ENCODE assay signal across 23 cellular contexts in genomic region chr13:49140910-49141611, GRCh38.
DNase-seq lines count a peak whose midpoint lies in the region; ATAC-seq, FAIRE-seq and TF ChIP-seq lines count a peak whose summit lies in the region.
"Had no signal": no experiment of that assay in that cellular context is flagged by ENCODE, and none has a peak within 500 bp of the region (broad histone marks: within the 10 kb centered on the region; RNA-seq: fewer than 3 reads in every experiment).

No MANE protein-coding gene starts in this region.

- intact Hi-C loops in CD4-positive, alpha-beta T cell (cut with DNase I, micrococcal nuclease): no loop called here

- CTCF ChIA-PET in CD4-positive, alpha-beta T cell (lab: Charles Lee): no interaction called here
- CTCF ChIA-PET in CD8-positive, alpha-beta memory T cell (lab: Charles Lee): no interaction called here

- no peak for TF ChIP-seq CTCF in CD4-positive, alpha-beta T cell (IDR thresholded peaks at IDR 0.05)
- TF ChIP-seq CTCF in nephron progenitor cell (IDR thresholded peaks at IDR 0.05) (no peak), D721Med (IDR thresholded peaks at IDR 0.05; ENCODE audit: insufficient read depth, missing control alignments) (no peak)

- peaks cover 77% of the 10 kb centered on the region for H3K36me3 Mint-ChIP-seq in CD4-positive, alpha-beta T cell (ENCODE audit: low read depth)
- peaks cover 2 to 80% (median 24%) of the 10 kb centered on the region in 3 donors for H3K36me3 Mint-ChIP-seq in CD8-positive, alpha-beta memory T cell
- H3K36me3 Mint-ChIP-seq in activated naive CD4-positive, alpha-beta T cell treated with anti-CD3 and anti-CD28 coated beads, Interleukin-2, amount 50 U/mL, for 72 hours: peaks cover 6 to 37% of the 10 kb centered on the region in 2 donors
- H3K36me3 Mint-ChIP-seq in nephron progenitor cell (ENCODE audit: low read depth): peaks cover 83% of the 10 kb centered on the region

- peaks cover 9% of the 10 kb centered on the region for H3K4me1 ChIP-seq in CD8-positive, alpha-beta memory T cell (ENCODE audit: insufficient read depth, low read length)
- H3K4me1 ChIP-seq: ascending aorta, foreskin keratinocyte, testis had no signal

- no peak for DNase-seq in CD4-positive, alpha-beta T cell
- no peak for DNase-seq in CD8-positive, alpha-beta memory T cell
- no peak for DNase-seq in activated naive CD4-positive, alpha-beta T cell treated with anti-CD3 and anti-CD28 coated beads, Interleukin-2, amount 50 U/mL, for 72 hours (ENCODE audit: low spot score in 2 of 2)
- DNase-seq in nephron progenitor cell (no peak), D721Med (ENCODE audit: insufficient read length, low spot score) (no peak), NCI-H774 (lab: John Stamatoyannopoulos, UW) (no peak)
- DNase-seq in activated effector memory CD4-positive, alpha-beta T cell treated with anti-CD3 and anti-CD28 coated beads, Interleukin-2, amount 50 U/mL, for 16 hours: no peak
- DNase-seq: activated B cell treated with CpG ODN at 0.5 μM for 24 hours; AML-193; DMS 273 treated with DMSO at 0.1 percent for 48 hours; foreskin keratinocyte; KG1; left cardiac atrium; NCI-H510A treated with DMSO at 0.1 percent for 48 hours; occipital lobe; sigmoid colon; stimulated activated CD4-positive, alpha-beta T cell treated with anti-CD3 and anti-CD28 coated beads, Interleukin-1b, Interleukin-23, amount 100 ng/mL, for 48 hours; testis had no signal

- no peak for ATAC-seq in CD4-positive, alpha-beta T cell (ENCODE audit: poor library complexity)
- peak; percentile 77 to 88 for ATAC-seq in activated naive CD4-positive, alpha-beta T cell treated with anti-CD3 and anti-CD28 coated beads, Interleukin-2, amount 50 U/mL, for 72 hours
- ATAC-seq: foreskin keratinocyte, GM23338, left cardiac atrium had no signal

- no peaks in the 10 kb centered on the region for H3K9me3 Mint-ChIP-seq in CD4-positive, alpha-beta T cell
- no peaks in the 10 kb centered on the region for H3K9me3 Mint-ChIP-seq in CD8-positive, alpha-beta memory T cell
- H3K9me3 Mint-ChIP-seq in activated naive CD4-positive, alpha-beta T cell treated with anti-CD3 and anti-CD28 coated beads, Interleukin-2, amount 50 U/mL, for 72 hours: no peaks in the 10 kb centered on the region
- peaks cover 6% of the 10 kb centered on the region for H3K9me3 Mint-ChIP-seq in nephron progenitor cell
- H3K9me3 Mint-ChIP-seq: activated B cell treated with CpG ODN at 0.5 μM for 24 hours, GM23338, mesothelial cell of epicardium had no signal

- no peak overlapping the region for H3K4me3 Mint-ChIP-seq in CD4-positive, alpha-beta T cell
- H3K4me3 Mint-ChIP-seq in CD8-positive, alpha-beta memory T cell: no peak overlapping the region
- no peak overlapping the region for H3K4me3 Mint-ChIP-seq in nephron progenitor cell
- H3K4me3 Mint-ChIP-seq: activated B cell treated with CpG ODN at 0.5 μM for 24 hours, GM23338, mesothelial cell of epicardium had no signal

- H3K9me3 ChIP-seq in CD4-positive, alpha-beta T cell (ENCODE audit: control insufficient read depth, low read length): no peaks in the 10 kb centered on the region
- no peaks in the 10 kb centered on the region for H3K9me3 ChIP-seq in CD8-positive, alpha-beta memory T cell (ENCODE audit: low read length)
- H3K9me3 ChIP-seq: ascending aorta, sigmoid colon, testis had no signal

- H3K27ac Mint-ChIP-seq in CD4-positive, alpha-beta T cell: peak overlapping the region; percentile 40
- H3K27ac Mint-ChIP-seq in CD8-positive, alpha-beta memory T cell: peak overlapping the region in 7 of 8 donors; percentile 12 to 81 (median 49)
- H3K27ac Mint-ChIP-seq in activated naive CD4-positive, alpha-beta T cell treated with anti-CD3 and anti-CD28 coated beads, Interleukin-2, amount 50 U/mL, for 72 hours: peak overlapping the region in 1 of 2 donors; percentile 37
- H3K27ac Mint-ChIP-seq in nephron progenitor cell: peak overlapping the region; percentile 18
- H3K27ac Mint-ChIP-seq: activated B cell treated with CpG ODN at 0.5 μM for 24 hours, GM23338, mesothelial cell of epicardium had no signal

- no peaks in the 10 kb centered on the region for H3K27me3 Mint-ChIP-seq in CD4-positive, alpha-beta T cell
- H3K27me3 Mint-ChIP-seq in CD8-positive, alpha-beta memory T cell: no peaks in the 10 kb centered on the region
- no peaks in the 10 kb centered on the region for H3K27me3 Mint-ChIP-seq in nephron progenitor cell (ENCODE audit: low read depth, poor library complexity)
- H3K27me3 Mint-ChIP-seq: activated B cell treated with CpG ODN at 0.5 μM for 24 hours had no signal

- peaks cover 38% of the 10 kb centered on the region for H3K4me1 Mint-ChIP-seq in CD4-positive, alpha-beta T cell (ENCODE audit: low read depth)
- peaks cover 18 to 32% (median 19%) of the 10 kb centered on the region in 3 donors for H3K4me1 Mint-ChIP-seq in CD8-positive, alpha-beta memory T cell
- no peaks in the 10 kb centered on the region for H3K4me1 Mint-ChIP-seq in nephron progenitor cell
- H3K4me1 Mint-ChIP-seq: GM23338, mesothelial cell of epicardium had no signal

- FAIRE-seq in D721Med (lab: Jason Lieb, UNC): no peak
- FAIRE-seq: colon, endothelial cell of umbilical vein had no signal

- H3K27ac ChIP-seq in CD4-positive, alpha-beta T cell (ENCODE audit: low read depth, low read length): no peak overlapping the region
- H3K27ac ChIP-seq in CD8-positive, alpha-beta memory T cell (ENCODE audit: low read depth, low read length): no peak overlapping the region
- H3K27ac ChIP-seq: ascending aorta, foreskin keratinocyte, sigmoid colon, testis had no signal

- H3K36me3 ChIP-seq in CD8-positive, alpha-beta memory T cell (ENCODE audit: insufficient read depth, low read length): peaks cover 12% of the 10 kb centered on the region

- no peak overlapping the region for H3K4me3 ChIP-seq in CD8-positive, alpha-beta memory T cell (ENCODE audit: low read length)
- H3K4me3 ChIP-seq: ascending aorta, GM23338, sigmoid colon, testis had no signal

- H3K27me3 ChIP-seq in CD4-positive, alpha-beta T cell (ENCODE audit: control insufficient read depth, insufficient read depth, low read length): no peaks in the 10 kb centered on the region
- H3K27me3 ChIP-seq in CD8-positive, alpha-beta memory T cell (ENCODE audit: insufficient read depth, low read length, poor library complexity, severe bottlenecking): no peaks in the 10 kb centered on the region
- H3K27me3 ChIP-seq: ascending aorta, foreskin keratinocyte, sigmoid colon, testis had no signal

- POLR2A ChIA-PET in CD4-positive, alpha-beta T cell (lab: Charles Lee): no interaction called here
- POLR2A ChIA-PET in CD8-positive, alpha-beta memory T cell (lab: Charles Lee): no interaction called here
